ENCODE assay signal across 18 cellular contexts in genomic region chr7:81839708-81840359, GRCh38.
DNase-seq lines count a peak whose midpoint lies in the region; ATAC-seq and TF ChIP-seq lines count a peak whose summit lies in the region.
"Had no signal": no experiment of that assay in that cellular context is flagged by ENCODE, and none has a peak within 500 bp of the region (broad histone marks: within the 10 kb centered on the region; RNA-seq: fewer than 3 reads in every experiment).

No MANE protein-coding gene starts in this region.

- no peak overlapping the region for H3K4me3 Mint-ChIP-seq in activated CD4-positive, alpha-beta memory T cell treated with anti-CD3 and anti-CD28 coated beads, Interleukin-2, amount 10 ng/mL, durations not matched to agents 7 days and 5 days
- H3K4me3 Mint-ChIP-seq: activated T-cell treated with anti-CD3 and anti-CD28 coated beads, Interleukin-2, amount 50 U/mL, for 4 hours had no signal

- H3K36me3 ChIP-seq in GM06990 (ENCODE audit: control insufficient read depth, insufficient read depth, low read length) = no peaks in the 10 kb centered on the region
- H3K36me3 ChIP-seq in tibial artery = no peaks in the 10 kb centered on the region
- H3K36me3 ChIP-seq: HAP-1, ovary, upper lobe of left lung had no signal

- TF ChIP-seq CTCF in GM06990 (IDR thresholded peaks at IDR 0.05; ENCODE audit: insufficient read depth, low read length, poor library complexity, severe bottlenecking) = no peak
- TF ChIP-seq CTCF in omental fat pad (IDR thresholded peaks at IDR 0.05) = no peak
- TF ChIP-seq CTCF in tibial artery (IDR thresholded peaks at IDR 0.05) = no peak

- no peak overlapping the region for H3K27ac Mint-ChIP-seq in activated CD4-positive, alpha-beta memory T cell treated with anti-CD3 and anti-CD28 coated beads, Interleukin-2, amount 10 ng/mL, durations not matched to agents 7 days and 5 days

- POLR2A ChIA-PET in activated CD4-positive, alpha-beta memory T cell treated with anti-CD3 and anti-CD28 coated beads, Interleukin-2, amount 10 ng/mL, durations not matched to agents 7 days and 5 days (lab: Charles Lee) = no interaction called here

- ATAC-seq in GM19395 (IDR thresholded peaks at IDR 0.05; ENCODE audit: unreplicated experiment) (peak; percentile 94), HG02798 (IDR thresholded peaks at IDR 0.05; ENCODE audit: poor library complexity, unreplicated experiment) (peak; percentile 91), HG03432 (IDR thresholded peaks at IDR 0.05; ENCODE audit: unreplicated experiment) (peak; percentile 97), omental fat pad (ENCODE audit: low FRiP score) (no peak)
- ATAC-seq: activated T-cell treated with anti-CD3 and anti-CD28 coated beads, Interleukin-2, amount 50 U/mL, for 4 hours had no signal

- no peaks in the 10 kb centered on the region for H3K4me1 ChIP-seq in tibial artery
- H3K4me1 ChIP-seq: HAP-1, upper lobe of left lung had no signal

- H3K9me3 Mint-ChIP-seq in activated CD4-positive, alpha-beta memory T cell treated with anti-CD3 and anti-CD28 coated beads, Interleukin-2, amount 10 ng/mL, durations not matched to agents 7 days and 5 days = peaks cover 8% of the 10 kb centered on the region
- H3K9me3 Mint-ChIP-seq: activated T-cell treated with anti-CD3 and anti-CD28 coated beads, Interleukin-2, amount 50 U/mL, for 4 hours had no signal

- H3K36me3 Mint-ChIP-seq in activated CD4-positive, alpha-beta memory T cell treated with anti-CD3 and anti-CD28 coated beads, Interleukin-2, amount 10 ng/mL, durations not matched to agents 7 days and 5 days (ENCODE audit: low read depth) = no peaks in the 10 kb centered on the region

- no peaks in the 10 kb centered on the region for H3K9me3 ChIP-seq in tibial artery
- H3K9me3 ChIP-seq: HAP-1, ovary, upper lobe of left lung had no signal

- DNase-seq in GM06990 (ENCODE audit: extremely low read depth, insufficient read length) (peak; percentile 37), omental fat pad (ENCODE audit: low spot score) (no peak), tibial artery (no peak)
- no peak for DNase-seq in activated CD4-positive, alpha-beta T cell treated with anti-CD3 and anti-CD28 coated beads, Interleukin-2, amount 50 U/mL, for 4 hours
- DNase-seq in activated CD4-positive, alpha-beta memory T cell treated with anti-CD3 and anti-CD28 coated beads, Interleukin-2, amount 10 ng/mL, durations not matched to agents 7 days and 5 days = no peak
- DNase-seq: activated CD4-positive, CD25-positive, alpha-beta regulatory T cell; activated T-cell treated with anti-CD3 and anti-CD28 coated beads, Interleukin-2, amount 50 U/mL, for 4 hours; anterior cingulate cortex; dermis blood vessel endothelial cell; mesenchymal stem cell; NCI-H187 treated with DMSO at 0.1 percent for 48 hours; ovary; upper lobe of left lung had no signal

- H3K4me1 Mint-ChIP-seq in activated CD4-positive, alpha-beta memory T cell treated with anti-CD3 and anti-CD28 coated beads, Interleukin-2, amount 10 ng/mL, durations not matched to agents 7 days and 5 days = no peaks in the 10 kb centered on the region

- CTCF ChIA-PET in activated CD4-positive, alpha-beta memory T cell treated with anti-CD3 and anti-CD28 coated beads, Interleukin-2, amount 10 ng/mL, durations not matched to agents 7 days and 5 days (lab: Charles Lee) = no interaction called here

- H3K27me3 Mint-ChIP-seq in activated CD4-positive, alpha-beta memory T cell treated with anti-CD3 and anti-CD28 coated beads, Interleukin-2, amount 10 ng/mL, durations not matched to agents 7 days and 5 days = no peaks in the 10 kb centered on the region

- intact Hi-C loops in tibial artery (cut with DNase I; ENCODE audit: low total_unique reads) = no loop called here

- no peak overlapping the region for H3K27ac ChIP-seq in tibial artery
- H3K27ac ChIP-seq: ovary, SK-N-MC, upper lobe of left lung had no signal

- H3K4me3 ChIP-seq in GM06990 (replicated peaks; ENCODE audit: low read depth, low read length) (no peak overlapping the region), tibial artery (no peak overlapping the region)
- H3K4me3 ChIP-seq: HAP-1, ovary, SK-N-MC, upper lobe of left lung had no signal

- H3K27me3 ChIP-seq in GM06990 (replicated peaks; ENCODE audit: control insufficient read depth, insufficient read depth, low read length) = no peaks in the 10 kb centered on the region
- H3K27me3 ChIP-seq in tibial artery = no peaks in the 10 kb centered on the region
- H3K27me3 ChIP-seq: ovary, upper lobe of left lung had no signal
